Comparison of ENCODE assay signal across 16 cellular contexts in the genomic region with DNA sequence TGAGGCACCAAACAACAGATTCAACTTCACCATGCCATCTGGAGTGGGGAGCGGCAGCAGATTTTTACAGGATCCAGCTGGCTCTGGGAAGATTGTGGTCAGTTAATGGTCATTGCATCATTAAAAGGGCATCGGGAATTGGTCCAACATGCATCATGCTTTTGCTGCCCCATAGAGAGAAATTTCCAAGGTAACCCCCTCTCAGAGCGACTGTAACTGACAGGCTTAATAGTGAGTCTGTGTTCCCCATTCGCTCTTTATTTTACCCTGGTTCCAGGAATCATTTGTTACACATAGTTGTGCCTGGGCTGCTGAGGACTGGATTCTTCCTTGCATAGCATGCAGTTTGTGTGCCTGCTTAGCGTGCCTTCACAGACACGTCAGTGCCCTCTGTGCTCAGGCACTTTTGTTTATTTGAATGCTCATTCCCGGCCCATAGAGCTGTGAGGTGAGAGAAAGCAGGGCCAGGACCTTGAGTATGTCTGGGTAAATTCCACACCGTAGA. TPM values are rescaled to one million over a fixed set of nuclear protein-coding genes. Genes with fewer than 3 reads are reported as not detected.
DNase-seq lines count a peak whose midpoint lies in the region; ATAC-seq, FAIRE-seq and TF ChIP-seq lines count a peak whose summit lies in the region.
"Had no signal": no experiment of that assay in that cellular context is flagged by ENCODE, and none has a peak within 500 bp of the region (broad histone marks: within the 10 kb centered on the region; RNA-seq: fewer than 3 reads in every experiment).

No MANE protein-coding gene starts in this region.

- no peak for FAIRE-seq in frontal cortex (lab: Jason Lieb, UNC)
- FAIRE-seq: G401.6, islet of Langerhans, urothelium cell line had no signal

- H3K4me2 ChIP-seq in hepatocyte, result peak overlapping the region; percentile 1

- H3K4me3 ChIP-seq in astrocyte of the spinal cord (ENCODE audit: low read depth, low read length) (no peak overlapping the region), hepatocyte (no peak overlapping the region)
- H3K4me3 ChIP-seq: breast epithelium had no signal

- H3K27ac ChIP-seq in hepatocyte, result no peak overlapping the region
- H3K27ac ChIP-seq: breast epithelium had no signal

- peaks cover 15% of the 10 kb centered on the region for H3K9me3 Mint-ChIP-seq in nephron progenitor cell
- H3K9me3 Mint-ChIP-seq: activated T-helper 17 cell treated with anti-CD3 and anti-CD28 coated beads, Interleukin-2, amount 50 U/mL, for 72 hours had no signal

- no peaks in the 10 kb centered on the region for H3K27me3 ChIP-seq in hepatocyte
- H3K27me3 ChIP-seq: breast epithelium had no signal

- TF ChIP-seq CTCF in astrocyte of the spinal cord (IDR thresholded peaks at IDR 0.05; ENCODE audit: low read depth, low read length), result no peak
- TF ChIP-seq CTCF in hepatocyte (IDR thresholded peaks at IDR 0.05; ENCODE audit: poor library complexity), result no peak
- TF ChIP-seq CTCF in nephron progenitor cell (IDR thresholded peaks at IDR 0.05), result no peak

- H2AFZ ChIP-seq in hepatocyte, result no peak overlapping the region

- H3K79me2 ChIP-seq in hepatocyte, result no peaks in the 10 kb centered on the region

- H3K9me2 ChIP-seq in hepatocyte (replicated peaks; ENCODE audit: insufficient read depth), result no peaks in the 10 kb centered on the region

- peaks cover 19% of the 10 kb centered on the region for H3K4me1 ChIP-seq in hepatocyte (ENCODE audit: insufficient read depth)
- H3K4me1 ChIP-seq: breast epithelium had no signal

- no peak overlapping the region for H3K27ac Mint-ChIP-seq in nephron progenitor cell
- H3K27ac Mint-ChIP-seq: activated CD4-positive, alpha-beta T cell treated with anti-CD3 and anti-CD28 coated beads, Interleukin-2, amount 10 ng/mL, durations not matched to agents 7 days and 5 days; activated T-helper 17 cell treated with anti-CD3 and anti-CD28 coated beads, Interleukin-2, amount 50 U/mL, for 72 hours had no signal

- WGBS in hepatocyte (ENCODE audit: low lambda C conversion rate, missing lambda C conversion rate), result 44% methylated on average over 8 of the region's 8 CpGs

- H3K4me3 Mint-ChIP-seq in nephron progenitor cell, result no peak overlapping the region
- H3K4me3 Mint-ChIP-seq: activated CD4-positive, alpha-beta T cell treated with anti-CD3 and anti-CD28 coated beads, Interleukin-2, amount 10 ng/mL, durations not matched to agents 7 days and 5 days; activated T-helper 17 cell treated with anti-CD3 and anti-CD28 coated beads, Interleukin-2, amount 50 U/mL, for 72 hours; naive B cell had no signal

- H3K4me1 Mint-ChIP-seq in nephron progenitor cell, result peaks cover 58% of the 10 kb centered on the region

- H3K36me3 Mint-ChIP-seq in nephron progenitor cell (ENCODE audit: low read depth), result no peaks in the 10 kb centered on the region

- intact Hi-C loops in left ventricle myocardium superior (cut with micrococcal nuclease), result no loop called here
- intact Hi-C loops in left cardiac atrium (cut with DNase I), result loop anchor here in 1 of 2 donors (10.0 kb wide), 1 partner anchor 138 kb away; a partner anchor contains a TSS

- no peaks in the 10 kb centered on the region for H4K20me1 ChIP-seq in hepatocyte (ENCODE audit: insufficient read depth, poor library complexity, severe bottlenecking)

- peak; percentile 13 for ATAC-seq in left ventricle myocardium superior
- no peak for ATAC-seq in left cardiac atrium
- ATAC-seq: activated T-helper 17 cell treated with anti-CD3 and anti-CD28 coated beads, Interleukin-2, amount 50 U/mL, for 72 hours; PC-3 had no signal

- in situ Hi-C loops in astrocyte of the spinal cord (cut with HindIII; ENCODE audit: low sequenced_read_pairs) (no loop called here), KBM-7 (cut with MboI; ENCODE audit: low pct_unique_long_range_greater_than_20kb, low sequenced_read_pairs) (loop anchor here (25.0 kb wide), 1 partner anchor 251 kb away; no protein-coding TSS in a partner anchor)

- H3K36me3 ChIP-seq in hepatocyte (replicated peaks; ENCODE audit: insufficient read depth, low read depth), result no peaks in the 10 kb centered on the region
- H3K36me3 ChIP-seq: breast epithelium had no signal

- H3K27me3 Mint-ChIP-seq in nephron progenitor cell (ENCODE audit: low read depth, poor library complexity), result peaks cover 20% of the 10 kb centered on the region

- no peaks in the 10 kb centered on the region for H3K9me3 ChIP-seq in hepatocyte (ENCODE audit: low read depth)
- H3K9me3 ChIP-seq: breast epithelium had no signal

- no peak for DNase-seq in left ventricle myocardium superior
- DNase-seq in left cardiac atrium, result no peak
- peak; percentile 91 for DNase-seq in astrocyte of the spinal cord (ENCODE audit: low read depth, low spot score)
- DNase-seq in hepatocyte (ENCODE audit: low spot score), result peak; percentile 26
- DNase-seq in nephron progenitor cell, result no peak
- no peak for DNase-seq in ecto neural progenitor cell (ENCODE audit: low spot score)
- no peak for DNase-seq in KBM-7
- no peak for DNase-seq in frontal cortex (ENCODE audit: low spot score in 2 of 2)
- DNase-seq: activated CD4-positive, alpha-beta T cell treated with anti-CD3 and anti-CD28 coated beads, Interleukin-2, amount 10 ng/mL, durations not matched to agents 7 days and 5 days; naive B cell; PC-3 had no signal

RNA-seq across cellular contexts. Expression of a gene that starts 49.9 kb away (rescaled TPM):
- total RNA-seq in left ventricle myocardium superior (0.89 TPM), left cardiac atrium (1 to 10 TPM; 1.9 to 2.9 TPM), hepatocyte (3.3 and 4.8 TPM in 2 replicates), frontal cortex (11.4 TPM)
- polyA plus RNA-seq in hepatocyte, result 5.1 and 6.9 TPM in 2 replicates

Comparison
In these comparisons a context has a peak if more than half of its experiments do, and no peak if none do; other contexts are left out.
1. DNase-seq: peak in astrocyte of the spinal cord (single experiment) and hepatocyte (single experiment); none in left ventricle myocardium superior (single experiment), left cardiac atrium (single experiment), nephron progenitor cell (single experiment), ecto neural progenitor cell (single experiment), KBM-7 (single experiment) and frontal cortex (0 of 2).